8 cellular contexts compared by ENCODE assay signal in the genomic region with DNA sequence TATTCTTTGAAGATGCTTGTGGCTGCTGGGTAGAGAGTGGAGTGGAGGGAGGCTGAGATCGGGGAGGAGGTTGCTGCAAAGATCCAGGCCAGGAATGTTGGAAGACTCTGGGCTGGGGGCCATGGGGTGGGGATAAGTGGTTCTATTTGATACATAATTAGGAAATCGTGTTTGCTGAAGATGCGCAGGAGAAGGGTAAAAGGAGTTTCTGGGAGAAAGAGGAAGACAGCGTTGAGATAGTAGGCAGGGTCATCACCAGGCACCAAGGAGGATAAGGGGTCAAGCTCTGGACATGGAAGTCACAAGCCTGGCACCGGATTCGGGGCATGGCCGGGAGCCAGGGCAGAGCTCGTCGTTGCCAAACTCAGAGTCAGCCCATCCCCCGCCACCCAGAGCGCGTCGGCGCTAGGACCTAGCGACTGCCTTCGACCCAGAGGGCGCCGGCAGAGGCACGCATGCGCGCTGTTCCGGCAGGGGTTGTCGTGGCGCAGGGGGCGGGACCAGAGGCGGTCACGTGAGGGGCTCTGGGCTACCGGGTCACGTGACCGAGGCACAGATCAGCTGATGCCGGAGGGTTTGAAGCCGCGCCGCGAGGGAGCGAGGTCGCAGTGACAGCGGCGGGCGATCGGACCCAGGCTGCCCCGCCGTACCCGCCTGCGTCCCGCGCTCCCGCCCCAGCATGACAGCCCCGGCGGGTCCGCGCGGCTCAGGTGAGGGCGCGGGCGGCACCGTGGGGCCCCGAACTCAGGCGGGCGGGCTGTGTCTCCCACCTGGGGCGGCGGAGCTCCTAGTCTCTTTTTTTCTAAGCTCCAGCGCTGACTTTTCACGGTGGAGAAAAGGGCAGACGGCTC. TPM values are rescaled to one million over a fixed set of nuclear protein-coding genes. Genes with fewer than 3 reads are reported as not detected.
DNase-seq lines count a peak whose midpoint lies in the region; ATAC-seq and TF ChIP-seq lines count a peak whose summit lies in the region.

MCOLN1 (plus strand) TSS at position 553 of the 851 bp plus-strand sequence; CDS start at position 680, 127 bp downstream.

- no peaks in the 10 kb centered on the region for H3K9me3 ChIP-seq in KOPT-K1 (ENCODE audit: insufficient read depth, low read length, poor library complexity, severe bottlenecking)
- H3K9me3 ChIP-seq in Peyer's patch = no peaks in the 10 kb centered on the region
- H3K9me3 ChIP-seq in esophagus squamous epithelium = no peaks in the 10 kb centered on the region

- peak; percentile 97 for DNase-seq in DMS53 (lab: John Stamatoyannopoulos, UW)
- peak; percentile 100 for DNase-seq in Peyer's patch
- peak; percentile 100 for DNase-seq in activated T-cell treated with anti-CD3 and anti-CD28 coated beads, Interleukin-2, amount 50 U/mL, for 72 hours
- peak; percentile 94 for DNase-seq in esophagus squamous epithelium (lab: John Stamatoyannopoulos, UW)
- peak; percentile 98 for DNase-seq in naive B cell

- H3K27me3 Mint-ChIP-seq in activated T-cell treated with anti-CD3 and anti-CD28 coated beads, Interleukin-2, amount 50 U/mL, for 72 hours (ENCODE audit: low read depth) = no peaks in the 10 kb centered on the region
- H3K27me3 Mint-ChIP-seq in naive B cell = no peaks in the 10 kb centered on the region
- H3K27me3 Mint-ChIP-seq in stimulated activated memory B cell treated with anti-CD40 and anti-IgM and Interleukin-4, amounts not matched to agents 10 μg/mL and 1 μg/mL and 100 μg/mL, for 72 hours = no peaks in the 10 kb centered on the region

- peak; percentile 70 for ATAC-seq in GM21737 (IDR thresholded peaks at IDR 0.05; ENCODE audit: unreplicated experiment)
- ATAC-seq in activated T-cell treated with anti-CD3 and anti-CD28 coated beads, Interleukin-2, amount 50 U/mL, for 72 hours (replicated peaks in 1 of 2) = peak; percentile 92
- peak; percentile 89 to 92 for ATAC-seq in naive B cell (ENCODE audit: low read depth in 2 of 2)
- peak; percentile 91 for ATAC-seq in stimulated activated memory B cell treated with anti-CD40 and anti-IgM and Interleukin-4, amounts not matched to agents 10 μg/mL and 1 μg/mL and 100 μg/mL, for 72 hours

- H3K4me1 ChIP-seq in Peyer's patch = peaks cover 0 to 22% (median 9%) of the 10 kb centered on the region in 4 donors
- peaks cover 19 to 41% (median 21%) of the 10 kb centered on the region in 3 donors for H3K4me1 ChIP-seq in esophagus squamous epithelium

- TF ChIP-seq CTCF in Peyer's patch (IDR thresholded peaks at IDR 0.05) (peak in 2 of 6 experiments; percentile 32 to 60), esophagus squamous epithelium (IDR thresholded peaks at IDR 0.05) (peak in 3 of 6 experiments; percentile 9 to 70 (median 24))

- H3K27me3 ChIP-seq in Peyer's patch (no peaks in the 10 kb centered on the region), esophagus squamous epithelium (no peaks in the 10 kb centered on the region)

- 1 to 2% methylated on average over 29 to 49 of the region's 65 CpGs for WGBS in esophagus squamous epithelium, 2 donors

- peak within 1 kb of the TSS; percentile 79 for H3K27ac Mint-ChIP-seq in activated T-cell treated with anti-CD3 and anti-CD28 coated beads, Interleukin-2, amount 50 U/mL, for 72 hours
- peak within 1 kb of the TSS; percentile 14 to 97 (median 84) for H3K27ac Mint-ChIP-seq in naive B cell
- peak within 1 kb of the TSS; percentile 62 for H3K27ac Mint-ChIP-seq in stimulated activated memory B cell treated with anti-CD40 and anti-IgM and Interleukin-4, amounts not matched to agents 10 μg/mL and 1 μg/mL and 100 μg/mL, for 72 hours

- H3K36me3 ChIP-seq in KOPT-K1 (ENCODE audit: insufficient read depth, low read length) (peaks cover 5% of the 10 kb centered on the region; the same call in 1 of the 2 replicates), Peyer's patch (peaks cover 0 to 33% (median 0%) of the 10 kb centered on the region in 3 donors), esophagus squamous epithelium (peaks cover 4 to 52% (median 19%) of the 10 kb centered on the region in 3 donors)

- no peaks in the 10 kb centered on the region for H3K9me3 Mint-ChIP-seq in activated T-cell treated with anti-CD3 and anti-CD28 coated beads, Interleukin-2, amount 50 U/mL, for 72 hours
- H3K9me3 Mint-ChIP-seq in naive B cell = no peaks in the 10 kb centered on the region
- no peaks in the 10 kb centered on the region for H3K9me3 Mint-ChIP-seq in stimulated activated memory B cell treated with anti-CD40 and anti-IgM and Interleukin-4, amounts not matched to agents 10 μg/mL and 1 μg/mL and 100 μg/mL, for 72 hours

- peak; percentile 63 to 67 for TF ChIP-seq POLR2A in Peyer's patch (IDR thresholded peaks at IDR 0.05)
- peak in 3 of 4 donors; percentile 67 to 84 (median 73) for TF ChIP-seq POLR2A in esophagus squamous epithelium (IDR thresholded peaks at IDR 0.05)

- intact Hi-C loops in esophagus squamous epithelium (cut with DNase I) = loop anchor here (10.0 kb wide), 1 partner anchor 137 kb away; no protein-coding TSS in a partner anchor

- H3K4me1 Mint-ChIP-seq in activated T-cell treated with anti-CD3 and anti-CD28 coated beads, Interleukin-2, amount 50 U/mL, for 72 hours (ENCODE audit: low read depth) = peaks cover 14% of the 10 kb centered on the region
- H3K4me1 Mint-ChIP-seq in naive B cell = peaks cover 14 to 28% (median 24%) of the 10 kb centered on the region in 3 donors
- H3K4me1 Mint-ChIP-seq in stimulated activated memory B cell treated with anti-CD40 and anti-IgM and Interleukin-4, amounts not matched to agents 10 μg/mL and 1 μg/mL and 100 μg/mL, for 72 hours = peaks cover 17% of the 10 kb centered on the region

- peak within 1 kb of the TSS; percentile 83 to 87 for H3K4me3 Mint-ChIP-seq in activated T-cell treated with anti-CD3 and anti-CD28 coated beads, Interleukin-2, amount 50 U/mL, for 72 hours
- H3K4me3 Mint-ChIP-seq in naive B cell = peak within 1 kb of the TSS; percentile 81 to 94 (median 89)
- H3K4me3 Mint-ChIP-seq in stimulated activated memory B cell treated with anti-CD40 and anti-IgM and Interleukin-4, amounts not matched to agents 10 μg/mL and 1 μg/mL and 100 μg/mL, for 72 hours = peak within 1 kb of the TSS; percentile 79

- H3K36me3 Mint-ChIP-seq in activated T-cell treated with anti-CD3 and anti-CD28 coated beads, Interleukin-2, amount 50 U/mL, for 72 hours (ENCODE audit: insufficient read depth in 2 of 2) = no peaks in the 10 kb centered on the region
- H3K36me3 Mint-ChIP-seq in naive B cell = no peaks in the 10 kb centered on the region
- peaks cover 12% of the 10 kb centered on the region for H3K36me3 Mint-ChIP-seq in stimulated activated memory B cell treated with anti-CD40 and anti-IgM and Interleukin-4, amounts not matched to agents 10 μg/mL and 1 μg/mL and 100 μg/mL, for 72 hours

- H3K4me3 ChIP-seq in Peyer's patch (peak within 1 kb of the TSS; percentile 56 to 93 (median 82)), esophagus squamous epithelium (peak within 1 kb of the TSS; percentile 71 to 91 (median 84))

- H3K27ac ChIP-seq in KOPT-K1 (ENCODE audit: low read depth, low read length, poor library complexity, severe bottlenecking) (peak within 1 kb of the TSS; percentile 39), Peyer's patch (peak within 1 kb of the TSS; percentile 17 to 77 (median 39)), esophagus squamous epithelium (peak within 1 kb of the TSS; percentile 73 to 86 (median 81))

RNA-seq across cellular contexts. Expression of gene MCOLN1, which starts in this region (rescaled TPM):
- total RNA-seq in Peyer's patch (10 to 100 TPM; 18.0 to 37.1 (median 21.9) TPM), esophagus squamous epithelium (10 to 100 TPM in 1 of 4 donors, 1 to 10 TPM in 3; 5.7 to 13.9 (median 7.8) TPM)
- total RNA-seq in activated T-cell treated with anti-CD3 and anti-CD28 coated beads, Interleukin-2, amount 50 U/mL, for 72 hours = 10 to 100 TPM in 1 of 2 donors, 1 to 10 TPM in 1; 9.5 to 11.8 TPM
- polyA plus RNA-seq in naive B cell (ENCODE audit: low read depth in 6 of 6) = 1 to 10 TPM; 5.0 to 8.9 (median 6.7) TPM

Comparison
In these comparisons a context has a peak if more than half of its experiments do, and no peak if none do; other contexts are left out.
1. Peak in every context shown above with its lines: DNase-seq, ATAC-seq, H3K4me3 ChIP-seq and H3K27ac ChIP-seq.